In genomic region chr10:69806266-69806665, GRCh38 we compare ENCODE assay signal across 1 cellular context.
TF ChIP-seq lines count a peak whose summit lies in the region.

No MANE protein-coding gene starts in this region.

TF ChIP-seq in GM23338, 12 proteins besides CTCF, POLR2A, EP300 and RAD21 (continued from another document):
- TF ChIP-seq REST (IDR thresholded peaks at IDR 0.05; ENCODE audit: unreplicated experiment), result no peak
- no peak for TF ChIP-seq EZH2 (IDR thresholded peaks at IDR 0.05; ENCODE audit: low read depth, unreplicated experiment)
- no peak for TF ChIP-seq ZNF462 (CRISPR knock-in tag; IDR thresholded peaks at IDR 0.05)
